1 cellular context compared by ENCODE assay signal in the genomic region with DNA sequence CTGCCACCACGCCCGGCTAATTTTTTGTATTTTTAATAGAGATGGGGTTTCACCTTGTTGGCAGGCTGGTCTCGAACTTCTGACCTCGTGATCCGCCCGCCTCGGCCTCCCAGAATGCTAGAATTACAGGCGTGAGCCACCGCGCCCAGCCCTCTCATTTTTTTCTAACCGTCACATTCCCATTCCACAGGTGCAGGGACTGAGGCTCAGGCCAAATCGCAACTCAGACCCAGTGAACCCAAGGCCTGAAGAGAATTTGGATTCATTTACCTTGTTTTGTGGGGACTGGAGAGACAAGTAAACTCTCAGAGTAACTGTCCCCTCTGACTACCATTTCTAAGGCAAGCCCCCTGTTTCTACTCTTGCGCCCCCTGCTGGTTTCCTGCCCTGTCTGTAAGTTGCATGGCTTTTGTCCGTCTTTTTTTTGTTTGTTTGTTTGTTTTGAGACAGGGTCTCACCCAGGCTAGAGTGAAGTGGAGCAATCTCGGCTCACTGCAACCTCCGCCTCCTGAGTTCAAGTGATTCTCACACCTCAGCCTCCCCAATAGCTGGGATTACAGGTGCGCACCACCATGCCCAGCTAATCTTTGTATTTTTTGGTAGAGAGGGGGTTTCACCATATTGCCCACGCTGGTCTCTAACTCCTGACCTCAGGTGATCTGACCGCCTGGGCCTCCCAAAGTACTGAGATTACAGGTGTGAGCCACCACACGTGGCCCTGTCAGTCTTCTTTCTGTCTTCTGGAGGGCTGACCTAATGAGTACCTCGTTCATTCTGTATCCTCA.
TF ChIP-seq lines count a peak whose summit lies in the region.

No MANE protein-coding gene starts in this region.

TF ChIP-seq in K562, 482 proteins besides CTCF, POLR2A, EP300 and RAD21 (continued from another document):
- TF ChIP-seq ETV5 (CRISPR knock-in tag; IDR thresholded peaks at IDR 0.05; ENCODE audit: low read depth) (no peak), COPS2 (conservative IDR thresholded peaks at IDR 0.05) (no peak)
